In the genomic region with DNA sequence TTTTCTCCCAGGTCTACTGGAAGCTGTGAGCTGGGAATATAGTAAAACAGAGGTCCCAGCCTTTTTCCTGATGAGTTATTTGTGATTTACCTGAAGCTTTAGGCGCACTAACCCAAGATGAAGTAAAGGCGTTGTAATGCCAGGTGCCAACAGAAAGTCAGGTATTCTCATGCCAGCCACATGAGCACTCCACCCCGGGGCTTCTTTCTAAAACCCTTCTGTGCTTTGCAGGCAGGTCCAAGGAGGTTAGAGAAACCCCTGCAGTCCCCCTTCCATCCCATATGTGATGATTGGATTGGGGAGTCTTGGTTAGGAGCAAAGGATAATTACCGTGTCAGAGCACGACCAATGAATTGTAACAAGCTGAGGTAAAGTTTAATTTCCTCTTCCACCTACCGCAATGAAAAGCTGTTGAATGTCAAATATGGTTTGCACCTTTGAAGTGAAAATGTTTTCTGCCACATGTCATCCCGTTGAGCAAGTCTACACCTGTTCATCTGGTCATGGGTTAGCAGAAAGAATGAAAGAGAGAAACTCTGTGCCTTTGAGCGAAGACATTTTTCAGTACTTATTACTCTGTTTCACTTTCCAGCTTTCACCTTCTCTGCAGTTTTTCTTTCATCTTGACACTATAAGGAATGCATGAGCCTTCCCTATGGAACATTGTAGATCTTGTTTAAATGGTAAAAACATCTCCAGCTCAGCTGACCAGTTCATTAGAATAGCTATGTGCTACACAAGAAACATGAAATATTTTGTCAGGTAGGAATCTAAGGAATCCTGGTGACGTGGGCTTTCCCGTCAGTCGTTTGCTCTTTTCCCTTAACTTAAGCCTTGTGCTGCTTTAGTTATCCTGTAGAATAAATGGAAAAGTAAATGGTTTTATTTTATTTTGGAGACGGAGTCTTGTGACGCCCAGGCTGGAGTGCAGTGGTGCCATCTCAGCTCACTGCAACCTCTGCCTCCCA, we compare ENCODE assay signal across 16 cellular contexts. TPM values are rescaled to one million over a fixed set of nuclear protein-coding genes. Genes with fewer than 3 reads are reported as not detected.
DNase-seq lines count a peak whose midpoint lies in the region; ATAC-seq and TF ChIP-seq lines count a peak whose summit lies in the region.
"Had no signal": no experiment of that assay in that cellular context is flagged by ENCODE, and none has a peak within 500 bp of the region (broad histone marks: within the 10 kb centered on the region; RNA-seq: fewer than 3 reads in every experiment).

No MANE protein-coding gene starts in this region.

- H3K4me1 Mint-ChIP-seq in activated CD4-positive, alpha-beta T cell treated with anti-CD3 and anti-CD28 coated beads, Interleukin-2, amount 10 ng/mL, durations not matched to agents 24 days and 14 days, result no peaks in the 10 kb centered on the region
- H3K4me1 Mint-ChIP-seq in activated CD4-positive, alpha-beta T cell treated with anti-CD3 and anti-CD28 coated beads, Interleukin-2, amount 10 ng/mL, durations not matched to agents 7 days and 5 days, result no peaks in the 10 kb centered on the region
- H3K4me1 Mint-ChIP-seq: stimulated activated naive B cell treated with anti-CD40 and anti-IgM and Interleukin-4, amounts not matched to agents 10 μg/mL and 1 μg/mL and 100 μg/mL, for 72 hours had no signal

- H3K27ac ChIP-seq in ascending aorta, result peak overlapping the region; percentile 58 to 81
- H3K27ac ChIP-seq in muscle layer of duodenum (ENCODE audit: low read length), result peak overlapping the region; percentile 43
- H3K27ac ChIP-seq: WERI-Rb-1 had no signal

- H3K36me3 Mint-ChIP-seq in activated CD4-positive, alpha-beta T cell treated with anti-CD3 and anti-CD28 coated beads, Interleukin-2, amount 10 ng/mL, durations not matched to agents 24 days and 14 days (ENCODE audit: low read depth), result no peaks in the 10 kb centered on the region
- H3K36me3 Mint-ChIP-seq in activated CD4-positive, alpha-beta T cell treated with anti-CD3 and anti-CD28 coated beads, Interleukin-2, amount 10 ng/mL, durations not matched to agents 7 days and 5 days (ENCODE audit: low read depth), result no peaks in the 10 kb centered on the region
- H3K36me3 Mint-ChIP-seq: stimulated activated naive B cell treated with anti-CD40 and anti-IgM and Interleukin-4, amounts not matched to agents 10 μg/mL and 1 μg/mL and 100 μg/mL, for 72 hours had no signal

- H3K4me1 ChIP-seq in ascending aorta (peaks cover 8 to 75% of the 10 kb centered on the region in 2 donors), muscle layer of duodenum (ENCODE audit: control insufficient read depth in 1 of 2, insufficient read depth in 2 of 2, low read length in 2 of 2) (peaks cover 9 to 28% of the 10 kb centered on the region in 2 donors)
- H3K4me1 ChIP-seq: BE2C had no signal

- no peaks in the 10 kb centered on the region for H3K36me3 ChIP-seq in ascending aorta
- H3K36me3 ChIP-seq in muscle layer of duodenum (ENCODE audit: control insufficient read depth in 1 of 2, insufficient read depth in 2 of 2, low read length in 2 of 2), result no peaks in the 10 kb centered on the region
- H3K36me3 ChIP-seq: BE2C, WERI-Rb-1 had no signal

- POLR2A ChIA-PET in activated CD4-positive, alpha-beta T cell treated with anti-CD3 and anti-CD28 coated beads, Interleukin-2, amount 10 ng/mL, durations not matched to agents 7 days and 5 days (lab: Charles Lee), result interaction anchor here (0.5 kb wide), 1 partner anchor 504 kb away, joined by 3 read pairs; no protein-coding TSS in a partner anchor

- intact Hi-C loops in ascending aorta (cut with DNase I), result no loop called here
- intact Hi-C loops in activated CD4-positive, alpha-beta T cell treated with anti-CD3 and anti-CD28 coated beads, Interleukin-2, amount 10 ng/mL, durations not matched to agents 24 days and 14 days (cut with micrococcal nuclease), result no loop called here

- no peak overlapping the region for H3K4me3 Mint-ChIP-seq in activated CD4-positive, alpha-beta T cell treated with anti-CD3 and anti-CD28 coated beads, Interleukin-2, amount 10 ng/mL, durations not matched to agents 24 days and 14 days
- H3K4me3 Mint-ChIP-seq in activated CD4-positive, alpha-beta T cell treated with anti-CD3 and anti-CD28 coated beads, Interleukin-2, amount 10 ng/mL, durations not matched to agents 7 days and 5 days, result no peak overlapping the region
- H3K4me3 Mint-ChIP-seq: activated T-helper 1 cell treated with anti-CD3 and anti-CD28 coated beads, Interleukin-12 subunit alpha, Interleukin-12 subunit beta, Interleukin-2, Interleukin-4 antibody, amounts not matched to agents 30 ng/mL and 10 ng/mL and 1 ng/mL, durations not matched to agents 14 hours and 24 hours and 36 hours; stimulated activated naive B cell treated with anti-CD40 and anti-IgM and Interleukin-4, amounts not matched to agents 10 μg/mL and 1 μg/mL and 100 μg/mL, for 72 hours had no signal

- H3K27me3 Mint-ChIP-seq in activated CD4-positive, alpha-beta T cell treated with anti-CD3 and anti-CD28 coated beads, Interleukin-2, amount 10 ng/mL, durations not matched to agents 24 days and 14 days, result peaks cover 4% of the 10 kb centered on the region
- H3K27me3 Mint-ChIP-seq in activated CD4-positive, alpha-beta T cell treated with anti-CD3 and anti-CD28 coated beads, Interleukin-2, amount 10 ng/mL, durations not matched to agents 7 days and 5 days, result peaks cover 6% of the 10 kb centered on the region
- H3K27me3 Mint-ChIP-seq: stimulated activated naive B cell treated with anti-CD40 and anti-IgM and Interleukin-4, amounts not matched to agents 10 μg/mL and 1 μg/mL and 100 μg/mL, for 72 hours had no signal

- ATAC-seq in GM18502 (IDR thresholded peaks at IDR 0.05; ENCODE audit: poor library complexity, unreplicated experiment) (peak; percentile 70), HG02852 (IDR thresholded peaks at IDR 0.05; ENCODE audit: unreplicated experiment) (peak; percentile 80)
- ATAC-seq: mucosa of descending colon; stimulated activated naive B cell treated with anti-CD40 and anti-IgM and Interleukin-4, amounts not matched to agents 10 μg/mL and 1 μg/mL and 100 μg/mL, for 72 hours had no signal

- H3K4me3 ChIP-seq in ascending aorta, result no peak overlapping the region
- H3K4me3 ChIP-seq in muscle layer of duodenum (ENCODE audit: low read depth in 1 of 2, low read length in 2 of 2), result no peak overlapping the region
- H3K4me3 ChIP-seq: mucosa of descending colon had no signal

- no peak overlapping the region for H3K27ac Mint-ChIP-seq in activated CD4-positive, alpha-beta T cell treated with anti-CD3 and anti-CD28 coated beads, Interleukin-2, amount 10 ng/mL, durations not matched to agents 24 days and 14 days
- no peak overlapping the region for H3K27ac Mint-ChIP-seq in activated CD4-positive, alpha-beta T cell treated with anti-CD3 and anti-CD28 coated beads, Interleukin-2, amount 10 ng/mL, durations not matched to agents 7 days and 5 days
- H3K27ac Mint-ChIP-seq: activated T-helper 1 cell treated with anti-CD3 and anti-CD28 coated beads, Interleukin-12 subunit alpha, Interleukin-12 subunit beta, Interleukin-2, Interleukin-4 antibody, amounts not matched to agents 30 ng/mL and 10 ng/mL and 1 ng/mL, durations not matched to agents 14 hours and 24 hours and 36 hours; stimulated activated naive B cell treated with anti-CD40 and anti-IgM and Interleukin-4, amounts not matched to agents 10 μg/mL and 1 μg/mL and 100 μg/mL, for 72 hours had no signal

- CTCF ChIA-PET in activated CD4-positive, alpha-beta T cell treated with anti-CD3 and anti-CD28 coated beads, Interleukin-2, amount 10 ng/mL, durations not matched to agents 7 days and 5 days (lab: Charles Lee), result interaction anchor here (1.0 kb wide), 1 partner anchor 16 kb away, joined by 3 read pairs; no protein-coding TSS in a partner anchor

- no peaks in the 10 kb centered on the region for H3K9me3 ChIP-seq in ascending aorta
- no peaks in the 10 kb centered on the region for H3K9me3 ChIP-seq in muscle layer of duodenum (ENCODE audit: control insufficient read depth in 1 of 2, low read length in 2 of 2)
- H3K9me3 ChIP-seq: BE2C, mucosa of descending colon had no signal

- peak in 1 of 2 donors; percentile 69 for DNase-seq in ascending aorta (ENCODE audit: low spot score in 2 of 2)
- no peak for DNase-seq in activated CD4-positive, alpha-beta T cell treated with anti-CD3 and anti-CD28 coated beads, Interleukin-2, amount 10 ng/mL, durations not matched to agents 24 days and 14 days
- no peak for DNase-seq in hepatic stellate cell (ENCODE audit: low spot score)
- DNase-seq in COLO829 (ENCODE audit: low spot score), result no peak
- no peak for DNase-seq in activated CD4-positive, alpha-beta T cell treated with anti-CD3 and anti-CD28 coated beads, Interleukin-2, amount 10 ng/mL, durations not matched to agents 7 days and 5 days
- DNase-seq: BE2C; dermis blood vessel endothelial cell; H7; head of caudate nucleus; stimulated activated naive B cell treated with anti-CD40 and anti-IgM and Interleukin-4, amounts not matched to agents 10 μg/mL and 1 μg/mL and 100 μg/mL, for 72 hours; WERI-Rb-1 had no signal

- TF ChIP-seq CTCF in ascending aorta (IDR thresholded peaks at IDR 0.05), result no peak

- no peaks in the 10 kb centered on the region for H3K9me3 Mint-ChIP-seq in activated CD4-positive, alpha-beta T cell treated with anti-CD3 and anti-CD28 coated beads, Interleukin-2, amount 10 ng/mL, durations not matched to agents 24 days and 14 days
- no peaks in the 10 kb centered on the region for H3K9me3 Mint-ChIP-seq in activated CD4-positive, alpha-beta T cell treated with anti-CD3 and anti-CD28 coated beads, Interleukin-2, amount 10 ng/mL, durations not matched to agents 7 days and 5 days
- H3K9me3 Mint-ChIP-seq: activated T-helper 1 cell treated with anti-CD3 and anti-CD28 coated beads, Interleukin-12 subunit alpha, Interleukin-12 subunit beta, Interleukin-2, Interleukin-4 antibody, amounts not matched to agents 30 ng/mL and 10 ng/mL and 1 ng/mL, durations not matched to agents 14 hours and 24 hours and 36 hours; stimulated activated naive B cell treated with anti-CD40 and anti-IgM and Interleukin-4, amounts not matched to agents 10 μg/mL and 1 μg/mL and 100 μg/mL, for 72 hours had no signal

- no peaks in the 10 kb centered on the region for H3K27me3 ChIP-seq in ascending aorta
- H3K27me3 ChIP-seq in muscle layer of duodenum (ENCODE audit: low read depth, low read length), result no peaks in the 10 kb centered on the region
- H3K27me3 ChIP-seq: BE2C had no signal

RNA-seq across cellular contexts. Expression of a gene that starts 55.6 kb away (rescaled TPM):
- total RNA-seq in ascending aorta, result 11.7 TPM
- total RNA-seq in activated CD4-positive, alpha-beta T cell treated with anti-CD3 and anti-CD28 coated beads, Interleukin-2, amount 10 ng/mL, durations not matched to agents 24 days and 14 days, result 0.05 TPM in 1 of 2 replicates, not detected in the other
- under 1 TPM in 1 of 2 experiments, not detected in 1; 0.10 TPM for total RNA-seq in activated CD4-positive, alpha-beta T cell treated with anti-CD3 and anti-CD28 coated beads, Interleukin-2, amount 10 ng/mL, durations not matched to agents 7 days and 5 days
- total RNA-seq: activated T-helper 1 cell treated with anti-CD3 and anti-CD28 coated beads, Interleukin-12 subunit alpha, Interleukin-12 subunit beta, Interleukin-2, Interleukin-4 antibody, amounts not matched to agents 30 ng/mL and 10 ng/mL and 1 ng/mL, durations not matched to agents 14 hours and 24 hours and 36 hours had no signal

Comparison
In these comparisons a context has a peak if more than half of its experiments do, and no peak if none do; other contexts are left out.
1. RNA of a gene that starts 55.6 kb away (total RNA-seq): 11.7 TPM in ascending aorta (single experiment); 0.10 TPM in activated CD4-positive, alpha-beta T cell treated with anti-CD3 and anti-CD28 coated beads, Interleukin-2, amount 10 ng/mL, durations not matched to agents 7 days and 5 days and 0.05 TPM in activated CD4-positive, alpha-beta T cell treated with anti-CD3 and anti-CD28 coated beads, Interleukin-2, amount 10 ng/mL, durations not matched to agents 24 days and 14 days; every median in the first group is over 10 times any median in the second.